18 cellular contexts compared by ENCODE assay signal in genomic region chr2:216292475-216292874, GRCh38.
"Had no signal": no experiment of that assay in that cellular context is flagged by ENCODE, and none has a peak within 500 bp of the region (broad histone marks: within the 10 kb centered on the region; RNA-seq: fewer than 3 reads in every experiment).

No MANE protein-coding gene starts in this region.

- H3K9ac ChIP-seq: KMS-11 had no signal

- H3K4me3 ChIP-seq: SJCRH30 had no signal

- H3K4me2 ChIP-seq: KMS-11 had no signal

- H3K27ac ChIP-seq: HL-60, KMS-11, RWPE1, SJCRH30 had no signal

- H3K36me3 ChIP-seq: SJCRH30 had no signal

- H3K27me3 ChIP-seq: SJCRH30 had no signal

- H3K9me3 ChIP-seq: SJCRH30 had no signal

- DNase-seq: Kasumi-1, MM.1S, NCI-H1092 treated with DMSO at 0.1 percent for 48 hours, NCI-H1436, NCI-H187, NCI-H2029, NCI-H2171, NCI-H226, NCI-H510A, NCI-H524 treated with DMSO at 0.1 percent for 48 hours, NCI-H69, NCI-H774, PC-3, SHP77, SJCRH30 had no signal

- H3K4me1 ChIP-seq: SJCRH30 had no signal
